Comparison of ENCODE assay signal across 9 cellular contexts in genomic region chr2:215454519-215454918, GRCh38. TPM values are rescaled to one million over a fixed set of nuclear protein-coding genes. Genes with fewer than 3 reads are reported as not detected.
DNase-seq lines count a peak whose midpoint lies in the region; FAIRE-seq and TF ChIP-seq lines count a peak whose summit lies in the region.
"Had no signal": no experiment of that assay in that cellular context is flagged by ENCODE, and none has a peak within 500 bp of the region (broad histone marks: within the 10 kb centered on the region; RNA-seq: fewer than 3 reads in every experiment).

No MANE protein-coding gene starts in this region.

- TF ChIP-seq CTCF in bronchial epithelial cell (IDR thresholded peaks at IDR 0.05; ENCODE audit: insufficient read depth, low read length, severe bottlenecking) (peak; percentile 68), mesothelial cell of epicardium (IDR thresholded peaks at IDR 0.05; ENCODE audit: unreplicated experiment) (peak; percentile 85)

- H3K4me3 ChIP-seq in bronchial epithelial cell (ENCODE audit: low read depth, low read length), result no peak overlapping the region

- no peak for TF ChIP-seq POLR2A in H54 (IDR thresholded peaks at IDR 0.05; ENCODE audit: low read depth, low read length)

- H3K4me1 Mint-ChIP-seq in mesothelial cell of epicardium, result peaks cover 1% of the 10 kb centered on the region
- H3K4me1 Mint-ChIP-seq: CD8-positive, alpha-beta memory T cell had no signal

- peaks cover 12% of the 10 kb centered on the region for H3K9me3 Mint-ChIP-seq in mesothelial cell of epicardium
- H3K9me3 Mint-ChIP-seq: CD8-positive, alpha-beta memory T cell had no signal

- no peaks in the 10 kb centered on the region for H3K27me3 Mint-ChIP-seq in mesothelial cell of epicardium (ENCODE audit: low read depth)

- H3K27me3 ChIP-seq in bronchial epithelial cell (ENCODE audit: control insufficient read depth, insufficient read depth, low read length), result no peaks in the 10 kb centered on the region

- no peaks in the 10 kb centered on the region for H3K36me3 ChIP-seq in bronchial epithelial cell (ENCODE audit: control insufficient read depth, insufficient read depth, low read length)

- DNase-seq in NCI-H345 (lab: John Stamatoyannopoulos, UW) (peak; percentile 19), NCI-H345 treated with DMSO at 0.1 percent for 48 hours (lab: John Stamatoyannopoulos, UW; ENCODE audit: unreplicated experiment) (no peak), H54 (ENCODE audit: insufficient read length, low spot score) (no peak), NCI-H1694 (lab: John Stamatoyannopoulos, UW) (peak; percentile 45), bronchial epithelial cell (ENCODE audit: low read depth) (peak; percentile 50), mesothelial cell of epicardium (ENCODE audit: low spot score in 2 of 2, unreplicated experiment in 2 of 2) (no peak), HK-2 (ENCODE audit: unreplicated experiment) (no peak), GOT3 (lab: John Stamatoyannopoulos, UW) (no peak)

- no peaks in the 10 kb centered on the region for H3K36me3 Mint-ChIP-seq in mesothelial cell of epicardium
- H3K36me3 Mint-ChIP-seq: CD8-positive, alpha-beta memory T cell had no signal

- no peak overlapping the region for H3K4me3 Mint-ChIP-seq in mesothelial cell of epicardium
- H3K4me3 Mint-ChIP-seq: CD8-positive, alpha-beta memory T cell had no signal

- FAIRE-seq in H54 (lab: Jason Lieb, UNC), result peak; percentile 64
- no peak for FAIRE-seq in bronchial epithelial cell (lab: Jason Lieb, UNC)

- no peak overlapping the region for H3K27ac Mint-ChIP-seq in mesothelial cell of epicardium
- H3K27ac Mint-ChIP-seq: CD8-positive, alpha-beta memory T cell had no signal

RNA-seq across cellular contexts. Expression of gene FN1, which starts 18.7 kb away (rescaled TPM):
- total RNA-seq in bronchial epithelial cell, result 53.8 and 83.2 TPM in 2 replicates
- 829 to 909 TPM (median 896 TPM) in 3 replicates for total RNA-seq in mesothelial cell of epicardium

Comparison
In these comparisons a context has a peak if more than half of its experiments do, and no peak if none do; other contexts are left out.
1. DNase-seq: peak in NCI-H345 (single experiment), NCI-H1694 (single experiment) and bronchial epithelial cell (single experiment); none in NCI-H345 treated with DMSO at 0.1 percent for 48 hours (single experiment), H54 (single experiment), mesothelial cell of epicardium (0 of 2), HK-2 (single experiment) and GOT3 (single experiment).